Comparison of ENCODE assay signal across 13 cellular contexts in genomic region chr20:4896119-4896700, GRCh38.
DNase-seq lines count a peak whose midpoint lies in the region; ATAC-seq and TF ChIP-seq lines count a peak whose summit lies in the region.
"Had no signal": no experiment of that assay in that cellular context is flagged by ENCODE, and none has a peak within 500 bp of the region (broad histone marks: within the 10 kb centered on the region; RNA-seq: fewer than 3 reads in every experiment).

No MANE protein-coding gene starts in this region.

- no peaks in the 10 kb centered on the region for H4K20me1 ChIP-seq in neural progenitor cell (ENCODE audit: low read depth)

- H3K4me1 ChIP-seq in right atrium auricular region, result peaks cover 0 to 11% of the 10 kb centered on the region in 2 donors
- H3K4me1 ChIP-seq in neural progenitor cell, result peaks cover 13% of the 10 kb centered on the region

- H3K27ac Mint-ChIP-seq in neural progenitor cell, result no peak overlapping the region

- H3K36me3 Mint-ChIP-seq in neural progenitor cell, result peaks cover 17% of the 10 kb centered on the region

- TF ChIP-seq CTCF in right atrium auricular region (IDR thresholded peaks at IDR 0.05), result no peak
- no peak for TF ChIP-seq CTCF in coronary artery (IDR thresholded peaks at IDR 0.05)
- no peak for TF ChIP-seq CTCF in neural progenitor cell (IDR thresholded peaks at IDR 0.05)

- H3K27ac ChIP-seq in right atrium auricular region (no peak overlapping the region), coronary artery (no peak overlapping the region), neural progenitor cell (no peak overlapping the region)
- H3K27ac ChIP-seq: KMS-11, SK-N-MC had no signal

- no peak overlapping the region for H3K4me3 Mint-ChIP-seq in neural progenitor cell

- peak overlapping the region; percentile 11 for H3K4me2 ChIP-seq in neural progenitor cell
- H3K4me2 ChIP-seq: KMS-11 had no signal

- H3K9me3 ChIP-seq in right atrium auricular region (no peaks in the 10 kb centered on the region), neural progenitor cell (ENCODE audit: low read depth) (no peaks in the 10 kb centered on the region)
- H3K9me3 ChIP-seq: Caco-2 had no signal

- intact Hi-C loops in cardiac septum (cut with DNase I), result no loop called here

- H3K27me3 Mint-ChIP-seq in neural progenitor cell (ENCODE audit: insufficient read depth, low read depth), result peaks cover 11% of the 10 kb centered on the region

- H3K79me2 ChIP-seq in neural progenitor cell (ENCODE audit: low read depth), result no peaks in the 10 kb centered on the region

- no peak overlapping the region for H2AFZ ChIP-seq in neural progenitor cell (replicated peaks)
- H2AFZ ChIP-seq: PC-9 had no signal

- H3K36me3 ChIP-seq in right atrium auricular region, result peaks cover 12% of the 10 kb centered on the region
- H3K36me3 ChIP-seq in neural progenitor cell, result no peaks in the 10 kb centered on the region

- DNase-seq in right atrium auricular region (ENCODE audit: low spot score) (peak; percentile 26), cardiac septum (ENCODE audit: low spot score) (no peak), coronary artery (ENCODE audit: low spot score) (peak; percentile 57), neural progenitor cell (ENCODE audit: low spot score) (peak; percentile 68), NCI-H226 (no peak)
- DNase-seq in activated naive CD4-positive, alpha-beta T cell treated with Interleukin-2 at 50 U/mL for 16 hours, result no peak
- DNase-seq: Caco-2, NCI-H2029 treated with DMSO at 0.1 percent for 48 hours, PC-9 had no signal

- H3F3A ChIP-seq in neural progenitor cell (ENCODE audit: low read depth), result no peaks in the 10 kb centered on the region

- no peak for ATAC-seq in GM18868 (IDR thresholded peaks at IDR 0.05; ENCODE audit: unreplicated experiment)
- no peak for ATAC-seq in GM21737 (IDR thresholded peaks at IDR 0.05; ENCODE audit: unreplicated experiment)

- H3K4me3 ChIP-seq in right atrium auricular region, result no peak overlapping the region
- H3K4me3 ChIP-seq in coronary artery, result no peak overlapping the region
- no peak overlapping the region for H3K4me3 ChIP-seq in neural progenitor cell
- H3K4me3 ChIP-seq: PC-9, SK-N-MC had no signal

- H3K9me3 Mint-ChIP-seq in neural progenitor cell, result no peaks in the 10 kb centered on the region

- H3K9ac ChIP-seq in neural progenitor cell, result no peak overlapping the region
- H3K9ac ChIP-seq: KMS-11 had no signal

- H3K27me3 ChIP-seq in right atrium auricular region, result no peaks in the 10 kb centered on the region
- H3K27me3 ChIP-seq in neural progenitor cell, result no peaks in the 10 kb centered on the region

- H3K4me1 Mint-ChIP-seq in neural progenitor cell, result peaks cover 50% of the 10 kb centered on the region

Comparison
In these comparisons a context has a peak if more than half of its experiments do, and no peak if none do; other contexts are left out.
1. DNase-seq: peak in right atrium auricular region (single experiment), coronary artery (single experiment) and neural progenitor cell (single experiment); none in cardiac septum (single experiment), NCI-H226 (single experiment) and activated naive CD4-positive, alpha-beta T cell treated with Interleukin-2 at 50 U/mL for 16 hours (single experiment).